21 cellular contexts compared by ENCODE assay signal in genomic region chr1:206448471-206448870, GRCh38. TPM values are rescaled to one million over a fixed set of nuclear protein-coding genes. Genes with fewer than 3 reads are reported as not detected.
"Had no signal": no experiment of that assay in that cellular context is flagged by ENCODE, and none has a peak within 500 bp of the region (broad histone marks: within the 10 kb centered on the region; RNA-seq: fewer than 3 reads in every experiment).

No MANE protein-coding gene starts in this region.

- DNase-seq: effector memory CD8-positive, alpha-beta T cell; erythroblast; esophagus squamous epithelium; foreskin melanocyte; glutamatergic neuron; heart right ventricle; hippocampal formation; left cardiac atrium; left lung; mesendoderm; natural killer cell; sigmoid colon; stimulated activated CD4-positive, alpha-beta T cell treated with anti-CD3 and anti-CD28 coated beads, Interleukin-2, amount 100 ng/mL, for 24 hours; stimulated activated CD4-positive, alpha-beta T cell treated with anti-CD3 and anti-CD28 coated beads, Interleukin-4, amount 100 ng/mL, for 24 hours; stimulated activated naive CD4-positive, alpha-beta T cell treated with Interleukin-2 at 50 U/mL for 16 hours; stomach; thyroid gland had no signal

- H3K9me3 Mint-ChIP-seq: effector memory CD8-positive, alpha-beta T cell; natural killer cell; neural progenitor cell; stimulated activated effector memory CD8-positive, alpha-beta T cell treated with anti-CD3 and anti-CD28 coated beads, Interleukin-12 subunit alpha, Interleukin-12 subunit beta, amount 100 ng/mL, for 72 hours; type B pancreatic cell had no signal

- H3K27ac Mint-ChIP-seq: natural killer cell, neural progenitor cell, type B pancreatic cell had no signal

- H3K4me1 Mint-ChIP-seq: natural killer cell; stimulated activated effector memory CD8-positive, alpha-beta T cell treated with anti-CD3 and anti-CD28 coated beads, Interleukin-12 subunit alpha, Interleukin-12 subunit beta, amount 100 ng/mL, for 72 hours had no signal

- H3K27me3 Mint-ChIP-seq: effector memory CD8-positive, alpha-beta T cell; type B pancreatic cell had no signal

- H3K4me3 Mint-ChIP-seq: effector memory CD8-positive, alpha-beta T cell; natural killer cell; neural progenitor cell; stimulated activated effector memory CD8-positive, alpha-beta T cell treated with anti-CD3 and anti-CD28 coated beads, Interleukin-12 subunit alpha, Interleukin-12 subunit beta, amount 100 ng/mL, for 72 hours; type B pancreatic cell had no signal

- ATAC-seq: effector memory CD8-positive, alpha-beta T cell; heart right ventricle; left cardiac atrium; left lung; natural killer cell; stimulated activated effector memory CD8-positive, alpha-beta T cell treated with anti-CD3 and anti-CD28 coated beads, Interleukin-12 subunit alpha, Interleukin-12 subunit beta, amount 100 ng/mL, for 72 hours had no signal

RNA-seq across cellular contexts. Expression of gene RASSF5, which starts 58.9 kb away (rescaled TPM):
- total RNA-seq: osteocyte had no signal
